ENCODE assay signal across 1 cellular context in genomic region chr3:105369501-105370371, GRCh38.
TF ChIP-seq lines count a peak whose summit lies in the region.

No MANE protein-coding gene starts in this region.

TF ChIP-seq in HepG2, 621 proteins besides CTCF, POLR2A, EP300 and RAD21 (continued from another document and continues in another):
- TF ChIP-seq ARID4A (CRISPR knock-in tag; IDR thresholded peaks at IDR 0.05; ENCODE audit: borderline replicate concordance) (peak; percentile 61; the same call in 1 of the 2 replicates), ELK4 (CRISPR knock-in tag; IDR thresholded peaks at IDR 0.05; ENCODE audit: borderline replicate concordance) (no peak), NFE2L2 (IDR thresholded peaks at IDR 0.05; ENCODE audit: low read length) (no peak), ASH2L (IDR thresholded peaks at IDR 0.05; ENCODE audit: insufficient read length, low read depth, low read length) (peak; percentile 38), POLR2AphosphoS5 (IDR thresholded peaks at IDR 0.05; ENCODE audit: low read depth, low read length) (no peak), ZNF816 (CRISPR knock-in tag; IDR thresholded peaks at IDR 0.05; ENCODE audit: borderline replicate concordance) (0 out of 2 replicates have a peak, but pooled peaks have one; percentile 27), SIN3A (IDR thresholded peaks at IDR 0.05; ENCODE audit: borderline replicate concordance, low read depth, low read length) (peak; percentile 60; the same call in 1 of the 2 replicates), SMC3 (IDR thresholded peaks at IDR 0.05; ENCODE audit: low read length) (peak; percentile 49; the same call in 1 of the 2 replicates), ARID5B (CRISPR knock-in tag; IDR thresholded peaks at IDR 0.05) (no peak), HNRNPLL (IDR thresholded peaks at IDR 0.05; ENCODE audit: low read depth, low read length, poor library complexity, severe bottlenecking) (peak; percentile 70), PRMT3 (CRISPR knock-in tag; IDR thresholded peaks at IDR 0.05; ENCODE audit: borderline replicate concordance, low read depth) (no peak), ZBTB7B (CRISPR knock-in tag; IDR thresholded peaks at IDR 0.05) (peak; percentile 9; the same call in 1 of the 2 replicates), ARNT2 (CRISPR knock-in tag; IDR thresholded peaks at IDR 0.05; ENCODE audit: low read depth) (0 out of 2 replicates have a peak, but pooled peaks have one; percentile 45), TBX2 (CRISPR knock-in tag; IDR thresholded peaks at IDR 0.05; ENCODE audit: borderline replicate concordance) (0 out of 2 replicates have a peak, but pooled peaks have one; percentile 35), IRF2 (CRISPR knock-in tag; IDR thresholded peaks at IDR 0.05) (0 out of 2 replicates have a peak, but pooled peaks have one; percentile 2), GATAD2A (CRISPR knock-in tag; IDR thresholded peaks at IDR 0.05) (0 out of 2 replicates have a peak, but pooled peaks have one; percentile 11), ZNF362 (CRISPR knock-in tag; IDR thresholded peaks at IDR 0.05; ENCODE audit: borderline replicate concordance) (peak; percentile 30; the same call in 1 of the 2 replicates), GABPB1 (CRISPR knock-in tag; IDR thresholded peaks at IDR 0.05) (peak; percentile 50), PCBP1 (IDR thresholded peaks at IDR 0.05; ENCODE audit: borderline replicate concordance, low read depth, low read length) (no peak), ETV5 (CRISPR knock-in tag; IDR thresholded peaks at IDR 0.05; ENCODE audit: borderline replicate concordance) (0 out of 2 replicates have a peak, but pooled peaks have one; percentile 23), HOXA3 (CRISPR knock-in tag; IDR thresholded peaks at IDR 0.05) (0 out of 2 replicates have a peak, but pooled peaks have one; percentile 1), ZFP91 (CRISPR knock-in tag; IDR thresholded peaks at IDR 0.05; ENCODE audit: borderline replicate concordance) (peak; percentile 50; the same call in 1 of the 2 replicates), SMYD3 (CRISPR knock-in tag; IDR thresholded peaks at IDR 0.05) (no peak), ZBTB39 (CRISPR knock-in tag; IDR thresholded peaks at IDR 0.05) (0 out of 2 replicates have a peak, but pooled peaks have one; percentile 10), ZNF652 (CRISPR knock-in tag; IDR thresholded peaks at IDR 0.05; ENCODE audit: borderline replicate concordance, low read depth) (peak; percentile 95), KDM4B (CRISPR knock-in tag; IDR thresholded peaks at IDR 0.05) (no peak), ZMYM4 (CRISPR knock-in tag; IDR thresholded peaks at IDR 0.05) (peak; percentile 67), ZNF687 (CRISPR knock-in tag; IDR thresholded peaks at IDR 0.05) (peak; percentile 62), ARID2 (CRISPR knock-in tag; IDR thresholded peaks at IDR 0.05; ENCODE audit: borderline replicate concordance) (no peak), ZNF280D (CRISPR knock-in tag; IDR thresholded peaks at IDR 0.05) (peak; percentile 8; the same call in 1 of the 2 replicates), SOX6 (IDR thresholded peaks at IDR 0.05) (no peak), SOX6 (CRISPR knock-in tag; IDR thresholded peaks at IDR 0.05) (peak; percentile 30; the same call in 1 of the 2 replicates), SNAI1 (CRISPR knock-in tag; IDR thresholded peaks at IDR 0.05; ENCODE audit: borderline replicate concordance) (0 out of 2 replicates have a peak, but pooled peaks have one; percentile 72)
